ENCODE assay signal across 1 cellular context in the genomic region with DNA sequence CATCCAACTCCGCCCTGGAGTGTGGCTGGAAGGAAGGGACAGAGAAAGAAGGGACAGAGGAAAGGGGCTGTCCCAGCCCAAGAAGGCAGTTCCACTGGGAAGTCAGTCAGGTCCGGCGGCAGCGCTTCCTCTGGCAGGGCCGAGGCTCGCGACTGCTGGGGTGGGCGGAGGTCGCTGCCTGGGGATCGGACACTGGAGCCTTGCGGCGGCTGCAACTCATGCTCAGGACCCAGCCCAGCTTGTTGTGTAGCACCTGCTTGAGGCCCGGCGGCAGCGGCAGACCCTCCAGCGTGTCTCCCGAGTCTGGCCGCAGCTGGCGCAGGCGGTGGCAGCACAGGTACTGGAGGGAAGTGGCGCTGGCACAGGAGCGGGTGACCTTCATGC.
TF ChIP-seq lines count a peak whose summit lies in the region.

No MANE protein-coding gene starts in this region.

TF ChIP-seq in IMR-90, 13 proteins besides CTCF, POLR2A, EP300 and RAD21:
- no peak for TF ChIP-seq RFX5 (IDR thresholded peaks at IDR 0.05; ENCODE audit: low read depth, low read length)
- no peak for TF ChIP-seq CHD1 (IDR thresholded peaks at IDR 0.05; ENCODE audit: low read depth, low read length)
- no peak for TF ChIP-seq USF2 (IDR thresholded peaks at IDR 0.05; ENCODE audit: low read depth, low read length)
- no peak for TF ChIP-seq MAFK (IDR thresholded peaks at IDR 0.05; ENCODE audit: low read depth, low read length)
- no peak for TF ChIP-seq ELK1 (IDR thresholded peaks at IDR 0.05; ENCODE audit: borderline replicate concordance, low read depth, low read length)
- TF ChIP-seq BHLHE40 (IDR thresholded peaks at IDR 0.05; ENCODE audit: low read depth, low read length) = no peak
- TF ChIP-seq NFE2L2 (IDR thresholded peaks at IDR 0.05; ENCODE audit: low read depth, low read length) = no peak
- no peak for TF ChIP-seq CEBPB (IDR thresholded peaks at IDR 0.05; ENCODE audit: low read depth, low read length)
- no peak for TF ChIP-seq FOS (IDR thresholded peaks at IDR 0.05; ENCODE audit: low read depth, low read length)
- TF ChIP-seq MXI1 (IDR thresholded peaks at IDR 0.05; ENCODE audit: borderline replicate concordance, low read depth, low read length) = no peak
- no peak for TF ChIP-seq SMC3 (IDR thresholded peaks at IDR 0.05; ENCODE audit: low read depth, low read length)
- TF ChIP-seq RCOR1 (IDR thresholded peaks at IDR 0.05; ENCODE audit: insufficient replicate concordance, low read length) = no peak
- no peak for TF ChIP-seq MAZ (IDR thresholded peaks at IDR 0.05; ENCODE audit: borderline replicate concordance, low read depth, low read length)
TF ChIP-seq in IMR-90: peak in this region for 0.
